In the genomic region with DNA sequence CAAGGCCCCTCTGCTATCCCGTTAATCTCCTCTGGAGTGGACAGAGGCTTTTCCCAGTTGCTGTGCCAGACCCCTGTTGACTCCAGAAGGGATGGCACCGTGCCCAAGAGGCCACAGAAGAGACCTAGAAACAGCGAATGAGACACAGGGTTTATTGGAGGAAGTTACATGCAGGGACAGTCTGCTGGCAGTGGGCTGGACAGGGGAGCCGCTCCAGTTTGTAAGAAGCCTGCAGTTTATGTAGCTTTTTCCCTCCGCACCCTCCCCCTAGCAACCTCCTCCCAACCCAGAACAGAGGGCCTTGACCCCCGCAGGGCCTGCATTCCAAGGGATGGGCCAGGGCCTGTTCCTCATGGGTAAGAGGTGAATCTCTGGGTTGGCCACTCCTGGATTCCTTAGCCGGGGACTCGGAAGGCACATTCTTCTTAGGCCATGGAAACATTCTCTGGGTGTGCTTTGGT, we compare ENCODE assay signal across 11 cellular contexts.
A peak's percentile ranks its signal among the peaks of the same experiment; 100 is the strongest.
DNase-seq lines count a peak whose midpoint lies in the region; FAIRE-seq and TF ChIP-seq lines count a peak whose summit lies in the region.
"Had no signal": no experiment of that assay in that cellular context is flagged by ENCODE, and none has a peak within 500 bp of the region (broad histone marks: within the 10 kb centered on the region; RNA-seq: fewer than 3 reads in every experiment).

No MANE protein-coding gene starts in this region.

- no peak for TF ChIP-seq POLR2A in H1 (IDR thresholded peaks at IDR 0.05; ENCODE audit: control extremely low read depth in 1 of 2, low read depth in 2 of 2, low read length in 2 of 2)

- H3K4me3 ChIP-seq in BE2C (ENCODE audit: low read depth, low read length) (no peak overlapping the region), HUES48 (ENCODE audit: low read depth, low read length) (no peak overlapping the region), H1 (ENCODE audit: extremely low read depth in 1 of 4, insufficient read depth in 2 of 4, low read depth in 3 of 4, low read length in 4 of 4) (no peak overlapping the region)

- DNase-seq in BE2C (peak; percentile 65), H1 (ENCODE audit: low read depth in 1 of 2, low spot score in 2 of 2) (no peak), myocyte (ENCODE audit: low read depth) (peak; percentile 75), HUDEP-2 (lab: John Stamatoyannopoulos, UW; ENCODE audit: unreplicated experiment in 76 of 76) (no peak), NCI-H146 treated with DMSO at 0.1 percent for 48 hours (lab: John Stamatoyannopoulos, UW; ENCODE audit: unreplicated experiment) (no peak), NCI-H2107 (lab: John Stamatoyannopoulos, UW) (no peak)
- no peak for DNase-seq in activated T-cell treated with anti-CD3 and anti-CD28 coated beads, Interleukin-2, amount 50 U/mL, for 1 hour
- DNase-seq: CD4-positive, CD25-positive, alpha-beta regulatory T cell; NCI-H1105 had no signal

- FAIRE-seq in H1 (lab: Jason Lieb, UNC), result no peak
- FAIRE-seq: GM12892 had no signal

- TF ChIP-seq CTCF in BE2C (IDR thresholded peaks at IDR 0.05; ENCODE audit: low read depth, low read length) (no peak), H1 (IDR thresholded peaks at IDR 0.05; ENCODE audit: control extremely low read depth in 1 of 3, insufficient read depth in 1 of 3, low read depth in 1 of 3, low read length in 3 of 3) (no peak)

- H2BK5ac ChIP-seq in H1 (ENCODE audit: low read depth, low read length), result 0 out of 2 replicates have a peak overlapping the region, but pooled peaks have one; percentile 21

- H3K4me2 ChIP-seq in H1 (ENCODE audit: insufficient read depth in 1 of 2, low read depth in 2 of 2, low read length in 2 of 2), result peak overlapping the region; percentile 6 to 25; a peak in 1 of 4 replicates

- H3K56ac ChIP-seq in H1 (replicated peaks; ENCODE audit: insufficient read length, low read depth, low read length), result no peak overlapping the region

- no peak overlapping the region for H2AFZ ChIP-seq in H1 (ENCODE audit: low read length)

- no peak overlapping the region for H2BK20ac ChIP-seq in H1 (ENCODE audit: low read length)

- H2BK120ac ChIP-seq in H1 (replicated peaks; ENCODE audit: low read depth, low read length), result no peak overlapping the region

- H3K79me1 ChIP-seq in H1 (ENCODE audit: low read depth, low read length), result no peaks in the 10 kb centered on the region

- H3K18ac ChIP-seq in H1 (ENCODE audit: extremely low read depth, low read length), result peak overlapping the region; percentile 19; the same call in 1 of the 2 replicates

- no peak overlapping the region for H3K14ac ChIP-seq in H1 (ENCODE audit: insufficient read length)

- no peak for TF ChIP-seq EP300 in H1 (IDR thresholded peaks at IDR 0.05; ENCODE audit: borderline replicate concordance in 1 of 2, low read depth in 2 of 2, low read length in 2 of 2)

- H3K9ac ChIP-seq in HUES48 (ENCODE audit: low read depth, low read length) (no peak overlapping the region), H1 (replicated peaks in 1 of 4; ENCODE audit: extremely low read depth in 1 of 4, low read depth in 3 of 4, low read length in 3 of 4) (peak overlapping the region in 1 of 4 experiments; percentile 12; a peak in 1 of 7 replicates)

- H3K4me1 ChIP-seq in BE2C (peaks cover 5% of the 10 kb centered on the region; the same call in 1 of the 2 replicates), HUES48 (ENCODE audit: control insufficient read depth, insufficient read depth, low read length) (peaks cover 15% of the 10 kb centered on the region), H1 (replicated peaks in 1 of 4; ENCODE audit: control insufficient read depth in 3 of 4, insufficient read depth in 4 of 4, low read length in 3 of 4) (peaks cover 0 to 14% (median 12%) of the 10 kb centered on the region in 4 experiments; a peak in 6 of 7 replicates)

- TF ChIP-seq RAD21 in H1 (IDR thresholded peaks at IDR 0.05 in 1 of 2, conservative IDR thresholded peaks at IDR 0.05 in 1 of 2; ENCODE audit: low read depth in 2 of 2, low read length in 2 of 2), result no peak

- no peak overlapping the region for H3K4ac ChIP-seq in H1 (replicated peaks; ENCODE audit: insufficient read length, low read depth, low read length)

- no peak overlapping the region for H3K23ac ChIP-seq in H1 (ENCODE audit: insufficient read length)

- H3K79me2 ChIP-seq in H1 (ENCODE audit: control insufficient read depth in 1 of 2, insufficient read depth in 2 of 2, low read length in 2 of 2), result no peaks in the 10 kb centered on the region

- WGBS in H1 (ENCODE audit: extremely low coverage in 1 of 2, insufficient coverage in 1 of 2, insufficient read length in 1 of 2, insufficient replicate concordance in 2 of 2, low coverage in 1 of 2, low lambda C conversion rate in 2 of 2, missing lambda C conversion rate in 1 of 2), 2 experiments, result 66% methylated on average over 8 of the region's 8 CpGs; no CpG with 5 or more reads in 1 of the 2 experiments

- H3K27me3 ChIP-seq in BE2C (no peaks in the 10 kb centered on the region), HUES48 (ENCODE audit: control insufficient read depth, insufficient read depth, low read length) (no peaks in the 10 kb centered on the region), H1 (replicated peaks in 1 of 4; ENCODE audit: control insufficient read depth in 3 of 4, extremely low read depth in 1 of 4, insufficient read depth in 3 of 4, low read length in 3 of 4) (no peaks in the 10 kb centered on the region)

- H2BK12ac ChIP-seq in H1 (ENCODE audit: low read depth, low read length), result no peak overlapping the region

- peak overlapping the region; percentile 26 for H3K27ac ChIP-seq in HUES48 (ENCODE audit: low read depth, low read length)
- no peak overlapping the region for H3K27ac ChIP-seq in H1 (ENCODE audit: low read depth, low read length)

- H3K23me2 ChIP-seq in H1 (ENCODE audit: low read depth, low read length), result no peaks in the 10 kb centered on the region

- CTCF ChIA-PET in H1 (lab: Charles Lee; ENCODE audit: partially characterized antibody), result interaction anchor here (0.8 to 3.8 kb wide), 17 partner anchors 9 to 339 kb away, joined by 3 to 16 read pairs (median 4); no protein-coding TSS in a partner anchor

- POLR2A ChIA-PET in H1 (lab: Charles Lee; ENCODE audit: partially characterized antibody), result no interaction called here

- no peak overlapping the region for H4K5ac ChIP-seq in H1 (ENCODE audit: insufficient read length, low read depth, low read length)

- H2AK5ac ChIP-seq in H1 (ENCODE audit: low read depth, low read length), result 0 out of 2 replicates have a peak overlapping the region, but pooled peaks have one; percentile 53

- no peak overlapping the region for H4K8ac ChIP-seq in H1 (ENCODE audit: extremely low read depth, insufficient read depth, low read length)

- H3K36me3 ChIP-seq in BE2C, result no peaks in the 10 kb centered on the region
- no peaks in the 10 kb centered on the region for H3K36me3 ChIP-seq in HUES48 (ENCODE audit: control insufficient read depth, insufficient read depth, low read length)
- no peaks in the 10 kb centered on the region for H3K36me3 ChIP-seq in H1 (ENCODE audit: control insufficient read depth in 2 of 4, insufficient read depth in 4 of 4, low read length in 3 of 4)

- H3K9me3 ChIP-seq in BE2C, result no peaks in the 10 kb centered on the region
- H3K9me3 ChIP-seq in HUES48 (ENCODE audit: control insufficient read depth, insufficient read depth, low read length), result no peaks in the 10 kb centered on the region
- H3K9me3 ChIP-seq in H1 (ENCODE audit: insufficient read depth in 2 of 2, low read depth in 1 of 2, low read length in 1 of 2), result no peaks in the 10 kb centered on the region

- no peaks in the 10 kb centered on the region for H4K20me1 ChIP-seq in H1 (replicated peaks in 1 of 2; ENCODE audit: control insufficient read depth in 1 of 2, insufficient read depth in 2 of 2, low read length in 2 of 2)

- no peak overlapping the region for H4K91ac ChIP-seq in H1 (replicated peaks; ENCODE audit: insufficient read length, low read length)

- H2BK15ac ChIP-seq in H1 (ENCODE audit: low read length), result no peak overlapping the region

TF ChIP-seq in H1, 55 proteins besides CTCF, POLR2A, EP300 and RAD21:
- no peak for TF ChIP-seq RFX5 (IDR thresholded peaks at IDR 0.05; ENCODE audit: borderline replicate concordance, low read depth, low read length)
- no peak for TF ChIP-seq KDM5A (IDR thresholded peaks at IDR 0.05; ENCODE audit: low read length)
- TF ChIP-seq TEAD4 (IDR thresholded peaks at IDR 0.05; ENCODE audit: low read depth, low read length), result peak; percentile 87
- no peak for TF ChIP-seq GABPA (IDR thresholded peaks at IDR 0.05; ENCODE audit: borderline replicate concordance, insufficient read depth, low read length)
- no peak for TF ChIP-seq BRCA1 (IDR thresholded peaks at IDR 0.05; ENCODE audit: low read depth, low read length)
- 0 out of 2 replicates have a peak, but pooled peaks have one; percentile 15 for TF ChIP-seq SP1 (IDR thresholded peaks at IDR 0.05; ENCODE audit: low read depth, low read length)

Comparison
In these comparisons a context has a peak if more than half of its experiments do, and no peak if none do; other contexts are left out.
1. DNase-seq: peak in BE2C (single experiment) and myocyte (single experiment); none in H1 (0 of 2), activated T-cell treated with anti-CD3 and anti-CD28 coated beads, Interleukin-2, amount 50 U/mL, for 1 hour (single experiment), HUDEP-2 (0 of 76), NCI-H146 treated with DMSO at 0.1 percent for 48 hours (single experiment) and NCI-H2107 (single experiment).